ENCODE assay signal across 19 cellular contexts in genomic region chr1:59516881-59517280, GRCh38.
DNase-seq lines count a peak whose midpoint lies in the region; ATAC-seq and TF ChIP-seq lines count a peak whose summit lies in the region.
"Had no signal": no experiment of that assay in that cellular context is flagged by ENCODE, and none has a peak within 500 bp of the region (broad histone marks: within the 10 kb centered on the region; RNA-seq: fewer than 3 reads in every experiment).

No MANE protein-coding gene starts in this region.

- H3K9me2 ChIP-seq in MM.1S (replicated peaks; ENCODE audit: insufficient read depth, low read length): no peaks in the 10 kb centered on the region

- H3K27me3 ChIP-seq in left ventricle myocardium inferior (ENCODE audit: low read depth): no peaks in the 10 kb centered on the region
- no peaks in the 10 kb centered on the region for H3K27me3 ChIP-seq in sigmoid colon
- H3K27me3 ChIP-seq in MM.1S (replicated peaks; ENCODE audit: insufficient read depth, low read length): no peaks in the 10 kb centered on the region
- H3K27me3 ChIP-seq: upper lobe of left lung had no signal

- no peak for DNase-seq in left ventricle myocardium inferior
- DNase-seq in Right ventricle myocardium superior: no peak
- peak; percentile 16 for DNase-seq in kidney glomerular epithelial cell (lab: John Stamatoyannopoulos, UW)
- DNase-seq in sigmoid colon: peak; percentile 78
- DNase-seq in CD1c-positive myeloid dendritic cell (ENCODE audit: extremely low spot score): no peak
- DNase-seq in MM.1S: no peak
- DNase-seq in stimulated activated CD4-positive, alpha-beta T cell treated with anti-CD3 and anti-CD28 coated beads, Interleukin-4, amount 100 ng/mL, for 4 hours: no peak
- no peak for DNase-seq in DMS79 treated with DMSO at 0.1 percent for 48 hours (lab: John Stamatoyannopoulos, UW)
- DNase-seq: activated CD4-positive, alpha-beta T cell treated with anti-CD3 and anti-CD28 coated beads, Interleukin-2, amount 50 U/mL, for 1 hour; activated CD8-positive, alpha-beta memory T cell treated with anti-CD3 and anti-CD28 coated beads, Interleukin-2, amount 50 U/mL, for 4 hours; activated effector memory CD4-positive, alpha-beta T cell treated with anti-CD3 and anti-CD28 coated beads, Interleukin-2, amount 50 U/mL, for 16 hours; amniotic stem cell; naive thymus-derived CD4-positive, alpha-beta T cell; NCI-H1417 treated with DMSO at 0.1 percent for 48 hours; NCI-H69; T-helper 1 cell; upper lobe of left lung had no signal

- H3K9me3 ChIP-seq in left ventricle myocardium inferior (replicated peaks) (no peaks in the 10 kb centered on the region), sigmoid colon (no peaks in the 10 kb centered on the region), MM.1S (replicated peaks; ENCODE audit: insufficient read depth, low read length) (no peaks in the 10 kb centered on the region)
- H3K9me3 ChIP-seq: upper lobe of left lung had no signal

- no peak for TF ChIP-seq EP300 in sigmoid colon (IDR thresholded peaks at IDR 0.05)

- H3K36me3 ChIP-seq in left ventricle myocardium inferior (no peaks in the 10 kb centered on the region), sigmoid colon (no peaks in the 10 kb centered on the region), MM.1S (replicated peaks; ENCODE audit: insufficient read depth, low read length) (no peaks in the 10 kb centered on the region)
- H3K36me3 ChIP-seq: upper lobe of left lung had no signal

- H3K4me3 ChIP-seq in left ventricle myocardium inferior (no peak overlapping the region), sigmoid colon (no peak overlapping the region), MM.1S (ENCODE audit: low read length) (no peak overlapping the region)
- H3K4me3 ChIP-seq: upper lobe of left lung had no signal

- TF ChIP-seq CTCF in left ventricle myocardium inferior (IDR thresholded peaks at IDR 0.05; ENCODE audit: borderline replicate concordance) (no peak), sigmoid colon (IDR thresholded peaks at IDR 0.05) (no peak), MM.1S (IDR thresholded peaks at IDR 0.05; ENCODE audit: low read length) (no peak)

- ATAC-seq in Right ventricle myocardium superior (ENCODE audit: poor library complexity): no peak
- ATAC-seq: naive thymus-derived CD4-positive, alpha-beta T cell; Right ventricle myocardium inferior; stimulated activated effector memory CD8-positive, alpha-beta T cell treated with anti-CD3 and anti-CD28 coated beads, Interleukin-12 subunit alpha, Interleukin-12 subunit beta, amount 100 ng/mL, for 72 hours had no signal

- no peak for TF ChIP-seq POLR2A in sigmoid colon (IDR thresholded peaks at IDR 0.05)

- no peaks in the 10 kb centered on the region for H4K20me1 ChIP-seq in MM.1S (ENCODE audit: insufficient read depth, low read length)

- H3K4me1 ChIP-seq in left ventricle myocardium inferior (peaks cover 23% of the 10 kb centered on the region), sigmoid colon (peaks cover 0 to 50% (median 47%) of the 10 kb centered on the region in 4 donors), MM.1S (ENCODE audit: low read length) (no peaks in the 10 kb centered on the region)

- H2AFZ ChIP-seq in MM.1S (ENCODE audit: low read length): no peak overlapping the region

- H3K27ac ChIP-seq in left ventricle myocardium inferior (replicated peaks) (peak overlapping the region; percentile 18), sigmoid colon (peak overlapping the region; percentile 22 to 66 (median 42)), MM.1S (ENCODE audit: low read length) (no peak overlapping the region)
- H3K27ac ChIP-seq: upper lobe of left lung had no signal

- no peak overlapping the region for H3K4me2 ChIP-seq in MM.1S (ENCODE audit: low read depth, low read length)

- H3K9ac ChIP-seq in MM.1S (ENCODE audit: low read length): no peak overlapping the region

- intact Hi-C loops in left ventricle myocardium inferior (cut with micrococcal nuclease) (no loop called here), Right ventricle myocardium superior (cut with DNase I) (no loop called here), sigmoid colon (cut with DNase I) (no loop called here)

- H3K79me2 ChIP-seq in MM.1S (ENCODE audit: low read length): no peaks in the 10 kb centered on the region

- H3F3A ChIP-seq in MM.1S (ENCODE audit: insufficient read depth, low read length): no peaks in the 10 kb centered on the region

Comparison
In these comparisons a context has a peak if more than half of its experiments do, and no peak if none do; other contexts are left out.
1. DNase-seq: peak in kidney glomerular epithelial cell (single experiment) and sigmoid colon (single experiment); none in left ventricle myocardium inferior (single experiment), Right ventricle myocardium superior (single experiment), CD1c-positive myeloid dendritic cell (single experiment), MM.1S (single experiment), stimulated activated CD4-positive, alpha-beta T cell treated with anti-CD3 and anti-CD28 coated beads, Interleukin-4, amount 100 ng/mL, for 4 hours (0 of 2) and DMS79 treated with DMSO at 0.1 percent for 48 hours (single experiment).